1 cellular context compared by ENCODE assay signal in the genomic region with DNA sequence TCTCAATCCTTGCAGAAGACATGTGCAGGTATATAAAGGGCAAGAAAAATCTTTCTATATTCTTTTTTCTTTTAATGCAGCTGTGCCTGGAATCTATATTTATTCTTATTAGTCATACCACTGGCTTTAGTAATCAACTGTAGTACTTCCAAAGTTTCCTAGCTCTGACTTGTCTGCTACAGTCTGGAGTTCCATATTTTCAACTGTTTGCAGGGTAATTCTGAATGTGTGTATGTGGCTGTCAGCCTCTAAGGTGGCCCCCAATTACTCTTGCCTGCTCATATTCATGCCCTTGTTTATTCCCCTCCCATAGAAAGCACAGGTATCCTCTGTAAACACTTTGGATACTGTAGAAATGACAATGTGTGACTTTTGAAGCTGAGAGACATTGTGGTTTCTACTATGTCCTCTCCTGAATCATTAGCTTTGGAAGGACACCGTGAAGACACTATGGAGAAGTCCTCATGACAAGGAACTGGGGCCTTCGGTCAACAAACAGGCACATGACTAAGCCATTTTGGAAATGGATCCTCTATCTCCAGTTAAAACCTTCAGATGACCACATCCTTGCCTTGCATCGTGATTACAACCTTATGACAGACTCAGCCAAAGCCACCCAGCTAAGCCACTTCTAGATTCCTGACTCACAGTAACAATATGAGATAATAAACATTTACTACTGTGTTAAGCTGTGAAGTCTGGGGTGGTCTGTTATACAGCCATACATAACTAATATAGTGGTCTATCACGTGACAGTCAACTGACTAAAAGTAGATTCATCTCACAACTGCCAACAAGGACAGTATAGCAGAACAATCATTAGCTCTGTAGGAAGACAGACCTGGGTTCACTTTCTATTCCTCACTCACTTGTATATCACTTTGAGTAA.
TF ChIP-seq lines count a peak whose summit lies in the region.

No MANE protein-coding gene starts in this region.

TF ChIP-seq in K562, 482 proteins besides CTCF, POLR2A, EP300 and RAD21 (continued from another document and continues in another):
- TF ChIP-seq E2F6 (IDR thresholded peaks at IDR 0.05; ENCODE audit: borderline replicate concordance in 1 of 2, extremely low read depth in 1 of 2, insufficient read depth in 1 of 2, insufficient read length in 1 of 2, low read depth in 1 of 2, low read length in 1 of 2, poor library complexity in 1 of 2, severe bottlenecking in 1 of 2) (peak; percentile 27 to 30), TBL1XR1 (IDR thresholded peaks at IDR 0.05; ENCODE audit: low read length in 2 of 2) (peak in 1 of 2 experiments; percentile 43; a peak in 1 of 4 replicates), POLR3A (IDR thresholded peaks at IDR 0.05; ENCODE audit: borderline replicate concordance, extremely low read depth, insufficient read depth, insufficient read length) (no peak), ZBTB1 (CRISPR knock-in tag; IDR thresholded peaks at IDR 0.05; ENCODE audit: borderline replicate concordance, low read depth) (no peak), ARNT (IDR thresholded peaks at IDR 0.05) (peak in 1 of 2 experiments; percentile 76; a peak in 1 of 4 replicates), XRCC3 (IDR thresholded peaks at IDR 0.05) (no peak), E4F1 (CRISPR knock-in tag; IDR thresholded peaks at IDR 0.05; ENCODE audit: borderline replicate concordance) (no peak), ASH1L (IDR thresholded peaks at IDR 0.05; ENCODE audit: borderline replicate concordance, low read depth, partially characterized antibody) (no peak), ELF4 (CRISPR knock-in tag; IDR thresholded peaks at IDR 0.05) (peak; percentile 74; the same call in 1 of the 2 replicates), CBX8 (IDR thresholded peaks at IDR 0.05; ENCODE audit: borderline replicate concordance, extremely low read depth, low read depth, low read length, poor library complexity, severe bottlenecking) (no peak), DIDO1 (tag; IDR thresholded peaks at IDR 0.05; ENCODE audit: low read depth) (no peak), TEAD1 (CRISPR knock-in tag; IDR thresholded peaks at IDR 0.05) (peak; percentile 25 to 91; a peak in 3 of 4 replicates), CC2D1A (IDR thresholded peaks at IDR 0.05) (no peak; the same call in 1 of the 2 replicates), E2F1 (CRISPR knock-in tag; IDR thresholded peaks at IDR 0.05) (no peak), ETS2 (tag; IDR thresholded peaks at IDR 0.05; ENCODE audit: borderline replicate concordance, poor library complexity, severe bottlenecking) (no peak), HSF4 (CRISPR knock-in tag; IDR thresholded peaks at IDR 0.05; ENCODE audit: borderline replicate concordance) (no peak), NUFIP1 (IDR thresholded peaks at IDR 0.05; ENCODE audit: partially characterized antibody) (peak; percentile 74), ZFPM2 (CRISPR knock-in tag; IDR thresholded peaks at IDR 0.05) (no peak), NR2C2 (CRISPR knock-in tag; IDR thresholded peaks at IDR 0.05) (no peak), NR2C2 (tag; IDR thresholded peaks at IDR 0.05) (peak; percentile 82), ZNF408 (CRISPR knock-in tag; IDR thresholded peaks at IDR 0.05; ENCODE audit: low read depth) (no peak), POU5F1 (IDR thresholded peaks at IDR 0.05; ENCODE audit: borderline replicate concordance, low read depth, low read length, partially characterized antibody) (no peak), ZNF507 (tag; conservative IDR thresholded peaks at IDR 0.05) (no peak), ZNF197 (CRISPR knock-in tag; IDR thresholded peaks at IDR 0.05; ENCODE audit: low read depth) (peak; percentile 93), MBD2 (IDR thresholded peaks at IDR 0.05; ENCODE audit: borderline replicate concordance, low read depth) (no peak), EGR1 (conservative IDR thresholded peaks at IDR 0.05) (no peak), RBM39 (optimal IDR thresholded peaks at IDR 0.05; ENCODE audit: low read depth, low read length) (no peak), MLLT1 (IDR thresholded peaks at IDR 0.05) (no peak), NFIX (CRISPR knock-in tag; IDR thresholded peaks at IDR 0.05; ENCODE audit: low read depth) (no peak), BRF1 (IDR thresholded peaks at IDR 0.05; ENCODE audit: borderline replicate concordance, extremely low read depth, insufficient read length) (no peak), NRF1 (conservative IDR thresholded peaks at IDR 0.05 in 1 of 2, IDR thresholded peaks at IDR 0.05 in 1 of 2) (peak; percentile 15 to 24; a peak in 1 of 4 replicates), ZNF347 (CRISPR knock-in tag; IDR thresholded peaks at IDR 0.05; ENCODE audit: low read depth) (no peak), ESRRB (CRISPR knock-in tag; IDR thresholded peaks at IDR 0.05; ENCODE audit: borderline replicate concordance) (no peak), SMAD3 (CRISPR knock-in tag; conservative IDR thresholded peaks at IDR 0.05) (peak; percentile 90), SIRT6 (IDR thresholded peaks at IDR 0.05; ENCODE audit: low read depth, low read length) (no peak), ZNF695 (CRISPR knock-in tag; IDR thresholded peaks at IDR 0.05) (no peak), SMC3 (conservative IDR thresholded peaks at IDR 0.05; ENCODE audit: insufficient read depth, low read depth, low read length) (no peak), ZNF444 (CRISPR knock-in tag; IDR thresholded peaks at IDR 0.05) (no peak), KLF6 (CRISPR knock-in tag; IDR thresholded peaks at IDR 0.05; ENCODE audit: borderline replicate concordance) (peak; percentile 82; the same call in 1 of the 2 replicates), CBFB (CRISPR knock-in tag; IDR thresholded peaks at IDR 0.05) (no peak), TSC22D4 (tag; IDR thresholded peaks at IDR 0.05) (no peak), THRB (CRISPR knock-in tag; conservative IDR thresholded peaks at IDR 0.05) (peak; percentile 69), KDM2B (CRISPR knock-in tag; IDR thresholded peaks at IDR 0.05) (no peak)
- TF ChIP-seq, protein P1, sequence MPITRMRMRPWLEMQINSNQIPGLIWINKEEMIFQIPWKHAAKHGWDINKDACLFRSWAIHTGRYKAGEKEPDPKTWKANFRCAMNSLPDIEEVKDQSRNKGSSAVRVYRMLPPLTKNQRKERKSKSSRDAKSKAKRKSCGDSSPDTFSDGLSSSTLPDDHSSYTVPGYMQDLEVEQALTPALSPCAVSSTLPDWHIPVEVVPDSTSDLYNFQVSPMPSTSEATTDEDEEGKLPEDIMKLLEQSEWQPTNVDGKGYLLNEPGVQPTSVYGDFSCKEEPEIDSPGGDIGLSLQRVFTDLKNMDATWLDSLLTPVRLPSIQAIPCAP (CRISPR knock-in tag; IDR thresholded peaks at IDR 0.05; ENCODE audit: borderline replicate concordance) = no peak
- TF ChIP-seq, protein P2, sequence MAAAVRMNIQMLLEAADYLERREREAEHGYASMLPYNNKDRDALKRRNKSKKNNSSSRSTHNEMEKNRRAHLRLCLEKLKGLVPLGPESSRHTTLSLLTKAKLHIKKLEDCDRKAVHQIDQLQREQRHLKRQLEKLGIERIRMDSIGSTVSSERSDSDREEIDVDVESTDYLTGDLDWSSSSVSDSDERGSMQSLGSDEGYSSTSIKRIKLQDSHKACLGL (CRISPR knock-in tag; IDR thresholded peaks at IDR 0.05; ENCODE audit: borderline replicate concordance, poor library complexity, severe bottlenecking) = no peak
- TF ChIP-seq, protein P3, sequence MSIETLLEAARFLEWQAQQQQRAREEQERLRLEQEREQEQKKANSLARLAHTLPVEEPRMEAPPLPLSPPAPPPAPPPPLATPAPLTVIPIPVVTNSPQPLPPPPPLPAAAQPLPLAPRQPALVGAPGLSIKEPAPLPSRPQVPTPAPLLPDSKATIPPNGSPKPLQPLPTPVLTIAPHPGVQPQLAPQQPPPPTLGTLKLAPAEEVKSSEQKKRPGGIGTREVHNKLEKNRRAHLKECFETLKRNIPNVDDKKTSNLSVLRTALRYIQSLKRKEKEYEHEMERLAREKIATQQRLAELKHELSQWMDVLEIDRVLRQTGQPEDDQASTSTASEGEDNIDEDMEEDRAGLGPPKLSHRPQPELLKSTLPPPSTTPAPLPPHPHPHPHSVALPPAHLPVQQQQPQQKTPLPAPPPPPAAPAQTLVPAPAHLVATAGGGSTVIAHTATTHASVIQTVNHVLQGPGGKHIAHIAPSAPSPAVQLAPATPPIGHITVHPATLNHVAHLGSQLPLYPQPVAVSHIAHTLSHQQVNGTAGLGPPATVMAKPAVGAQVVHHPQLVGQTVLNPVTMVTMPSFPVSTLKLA (conservative IDR thresholded peaks at IDR 0.05) = peak; percentile 36 to 57; a peak in 3 of 4 replicates
- TF ChIP-seq, protein P4, sequence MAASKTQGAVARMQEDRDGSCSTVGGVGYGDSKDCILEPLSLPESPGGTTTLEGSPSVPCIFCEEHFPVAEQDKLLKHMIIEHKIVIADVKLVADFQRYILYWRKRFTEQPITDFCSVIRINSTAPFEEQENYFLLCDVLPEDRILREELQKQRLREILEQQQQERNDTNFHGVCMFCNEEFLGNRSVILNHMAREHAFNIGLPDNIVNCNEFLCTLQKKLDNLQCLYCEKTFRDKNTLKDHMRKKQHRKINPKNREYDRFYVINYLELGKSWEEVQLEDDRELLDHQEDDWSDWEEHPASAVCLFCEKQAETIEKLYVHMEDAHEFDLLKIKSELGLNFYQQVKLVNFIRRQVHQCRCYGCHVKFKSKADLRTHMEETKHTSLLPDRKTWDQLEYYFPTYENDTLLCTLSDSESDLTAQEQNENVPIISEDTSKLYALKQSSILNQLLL (CRISPR knock-in tag; IDR thresholded peaks at IDR 0.05; ENCODE audit: borderline replicate concordance) = no peak
- TF ChIP-seq, protein P5, sequence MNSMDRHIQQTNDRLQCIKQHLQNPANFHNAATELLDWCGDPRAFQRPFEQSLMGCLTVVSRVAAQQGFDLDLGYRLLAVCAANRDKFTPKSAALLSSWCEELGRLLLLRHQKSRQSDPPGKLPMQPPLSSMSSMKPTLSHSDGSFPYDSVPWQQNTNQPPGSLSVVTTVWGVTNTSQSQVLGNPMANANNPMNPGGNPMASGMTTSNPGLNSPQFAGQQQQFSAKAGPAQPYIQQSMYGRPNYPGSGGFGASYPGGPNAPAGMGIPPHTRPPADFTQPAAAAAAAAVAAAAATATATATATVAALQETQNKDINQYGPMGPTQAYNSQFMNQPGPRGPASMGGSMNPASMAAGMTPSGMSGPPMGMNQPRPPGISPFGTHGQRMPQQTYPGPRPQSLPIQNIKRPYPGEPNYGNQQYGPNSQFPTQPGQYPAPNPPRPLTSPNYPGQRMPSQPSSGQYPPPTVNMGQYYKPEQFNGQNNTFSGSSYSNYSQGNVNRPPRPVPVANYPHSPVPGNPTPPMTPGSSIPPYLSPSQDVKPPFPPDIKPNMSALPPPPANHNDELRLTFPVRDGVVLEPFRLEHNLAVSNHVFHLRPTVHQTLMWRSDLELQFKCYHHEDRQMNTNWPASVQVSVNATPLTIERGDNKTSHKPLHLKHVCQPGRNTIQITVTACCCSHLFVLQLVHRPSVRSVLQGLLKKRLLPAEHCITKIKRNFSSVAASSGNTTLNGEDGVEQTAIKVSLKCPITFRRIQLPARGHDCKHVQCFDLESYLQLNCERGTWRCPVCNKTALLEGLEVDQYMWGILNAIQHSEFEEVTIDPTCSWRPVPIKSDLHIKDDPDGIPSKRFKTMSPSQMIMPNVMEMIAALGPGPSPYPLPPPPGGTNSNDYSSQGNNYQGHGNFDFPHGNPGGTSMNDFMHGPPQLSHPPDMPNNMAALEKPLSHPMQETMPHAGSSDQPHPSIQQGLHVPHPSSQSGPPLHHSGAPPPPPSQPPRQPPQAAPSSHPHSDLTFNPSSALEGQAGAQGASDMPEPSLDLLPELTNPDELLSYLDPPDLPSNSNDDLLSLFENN (IDR thresholded peaks at IDR 0.05; ENCODE audit: low read depth in 2 of 2, low read length in 2 of 2) = no peak
